In genomic region chr12:23005387-23005786, GRCh38 we compare ENCODE assay signal across 1 cellular context.
TF ChIP-seq lines count a peak whose summit lies in the region.

No MANE protein-coding gene starts in this region.

TF ChIP-seq in liver, 16 proteins besides CTCF, POLR2A, EP300 and RAD21 (continued from another document):
- TF ChIP-seq REST (IDR thresholded peaks at IDR 0.05) (peak; percentile 34), SP1 (IDR thresholded peaks at IDR 0.05) (peak; percentile 53), HNF4G (IDR thresholded peaks at IDR 0.05) (no peak), GABPA (IDR thresholded peaks at IDR 0.05 in 1 of 2, conservative IDR thresholded peaks at IDR 0.05 in 1 of 2) (no peak), EGR1 (IDR thresholded peaks at IDR 0.05; ENCODE audit: low read depth in 2 of 2) (no peak)
- TF ChIP-seq, protein P1, sequence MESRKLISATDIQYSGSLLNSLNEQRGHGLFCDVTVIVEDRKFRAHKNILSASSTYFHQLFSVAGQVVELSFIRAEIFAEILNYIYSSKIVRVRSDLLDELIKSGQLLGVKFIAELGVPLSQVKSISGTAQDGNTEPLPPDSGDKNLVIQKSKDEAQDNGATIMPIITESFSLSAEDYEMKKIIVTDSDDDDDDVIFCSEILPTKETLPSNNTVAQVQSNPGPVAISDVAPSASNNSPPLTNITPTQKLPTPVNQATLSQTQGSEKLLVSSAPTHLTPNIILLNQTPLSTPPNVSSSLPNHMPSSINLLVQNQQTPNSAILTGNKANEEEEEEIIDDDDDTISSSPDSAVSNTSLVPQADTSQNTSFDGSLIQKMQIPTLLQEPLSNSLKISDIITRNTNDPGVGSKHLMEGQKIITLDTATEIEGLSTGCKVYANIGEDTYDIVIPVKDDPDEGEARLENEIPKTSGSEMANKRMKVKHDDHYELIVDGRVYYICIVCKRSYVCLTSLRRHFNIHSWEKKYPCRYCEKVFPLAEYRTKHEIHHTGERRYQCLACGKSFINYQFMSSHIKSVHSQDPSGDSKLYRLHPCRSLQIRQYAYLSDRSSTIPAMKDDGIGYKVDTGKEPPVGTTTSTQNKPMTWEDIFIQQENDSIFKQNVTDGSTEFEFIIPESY (IDR thresholded peaks at IDR 0.05): no peak
TF ChIP-seq in liver: peak in this region for 8.
